20 cellular contexts compared by ENCODE assay signal in the genomic region with DNA sequence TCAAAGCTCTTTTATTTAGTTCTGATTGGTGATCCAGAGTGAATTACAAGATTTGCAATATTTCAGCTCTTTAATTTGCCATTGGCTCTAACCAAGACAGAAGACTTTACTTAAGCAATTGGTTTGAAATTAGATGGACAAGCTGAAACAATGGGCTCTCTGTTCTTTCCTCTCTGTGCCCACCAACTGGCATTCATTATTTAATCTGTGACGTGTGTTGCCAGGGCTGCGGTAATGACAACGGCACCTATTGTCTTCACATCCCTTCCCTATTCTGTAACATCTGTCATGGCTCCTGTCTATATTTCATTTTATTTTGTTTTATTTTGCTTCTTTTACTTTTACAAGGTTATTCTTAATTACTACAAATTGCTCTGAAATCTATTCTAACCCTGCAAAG. TPM values are rescaled to one million over a fixed set of nuclear protein-coding genes. Genes with fewer than 3 reads are reported as not detected.
DNase-seq lines count a peak whose midpoint lies in the region; ATAC-seq and TF ChIP-seq lines count a peak whose summit lies in the region.
"Had no signal": no experiment of that assay in that cellular context is flagged by ENCODE, and none has a peak within 500 bp of the region (broad histone marks: within the 10 kb centered on the region; RNA-seq: fewer than 3 reads in every experiment).

No MANE protein-coding gene starts in this region.

- in situ Hi-C loops in KBM-7 (cut with MboI; ENCODE audit: low pct_unique_long_range_greater_than_20kb, low sequenced_read_pairs): no loop called here

- H3K27me3 Mint-ChIP-seq in MCF 10A (ENCODE audit: insufficient read depth, unreplicated experiment): no peaks in the 10 kb centered on the region
- peaks cover 1% of the 10 kb centered on the region for H3K27me3 Mint-ChIP-seq in activated CD4-positive, alpha-beta memory T cell treated with anti-CD3 and anti-CD28 coated beads for 36 hours
- H3K27me3 Mint-ChIP-seq: natural killer cell treated with Interleukin-12 subunit alpha and Interleukin-12 subunit beta and Interleukin-15 and Interleukin-18, amount 100 ng/mL, for 72 hours had no signal

- DNase-seq in breast epithelium (ENCODE audit: low spot score in 2 of 2) (peak in 1 of 2 donors; percentile 63), MCF 10A (ENCODE audit: unreplicated experiment) (no peak), left colon (no peak), KBM-7 (no peak), NCI-H1092 (lab: John Stamatoyannopoulos, UW) (no peak)
- DNase-seq in stimulated activated CD8-positive, alpha-beta memory T cell treated with anti-CD3 and anti-CD28 coated beads, Interleukin-4, amount 100 ng/mL, for 48 hours: no peak
- DNase-seq in activated CD4-positive, alpha-beta memory T cell treated with anti-CD3 and anti-CD28 coated beads for 36 hours: no peak
- DNase-seq: ACHN; adrenal gland; CD8-positive, alpha-beta memory T cell; left lung; NCI-H524 treated with DMSO at 0.1 percent for 48 hours; SHP77 treated with DMSO at 0.1 percent for 48 hours; stimulated activated CD4-positive, alpha-beta T cell treated with anti-CD3 and anti-CD28 coated beads, Interleukin-2, amount 100 ng/mL, for 48 hours; uterus had no signal

- H3K9me3 Mint-ChIP-seq in MCF 10A (ENCODE audit: unreplicated experiment): no peaks in the 10 kb centered on the region
- H3K9me3 Mint-ChIP-seq in activated CD4-positive, alpha-beta memory T cell treated with anti-CD3 and anti-CD28 coated beads for 36 hours: no peaks in the 10 kb centered on the region
- H3K9me3 Mint-ChIP-seq: CD8-positive, alpha-beta memory T cell; natural killer cell treated with Interleukin-12 subunit alpha and Interleukin-12 subunit beta and Interleukin-15 and Interleukin-18, amount 100 ng/mL, for 72 hours had no signal

- no peak overlapping the region for H3K4me3 ChIP-seq in breast epithelium
- H3K4me3 ChIP-seq: adrenal gland, coronary artery, left lung, right atrium auricular region, uterus had no signal

- ATAC-seq in left colon: peak; percentile 59
- ATAC-seq: natural killer cell treated with Interleukin-12 subunit alpha and Interleukin-12 subunit beta and Interleukin-15 and Interleukin-18, amount 100 ng/mL, for 72 hours had no signal

- H3K27ac ChIP-seq in breast epithelium: peak overlapping the region; percentile 32 to 58
- H3K27ac ChIP-seq in angular gyrus (ENCODE audit: low read depth, low read length): peak overlapping the region; percentile 97
- H3K27ac ChIP-seq: adrenal gland, coronary artery, right atrium auricular region had no signal

- no peak overlapping the region for H3K27ac Mint-ChIP-seq in MCF 10A (ENCODE audit: low read depth, unreplicated experiment)
- no peak overlapping the region for H3K27ac Mint-ChIP-seq in activated CD4-positive, alpha-beta memory T cell treated with anti-CD3 and anti-CD28 coated beads for 36 hours
- H3K27ac Mint-ChIP-seq: CD8-positive, alpha-beta memory T cell had no signal

- TF ChIP-seq CTCF in breast epithelium (IDR thresholded peaks at IDR 0.05) (no peak), MCF 10A (IDR thresholded peaks at IDR 0.05; ENCODE audit: unreplicated experiment) (no peak)

- TF ChIP-seq POLR2A in breast epithelium (IDR thresholded peaks at IDR 0.05): no peak

- no peaks in the 10 kb centered on the region for H3K36me3 ChIP-seq in breast epithelium
- H3K36me3 ChIP-seq: adrenal gland, left lung, right atrium auricular region, uterus had no signal

- H3K36me3 Mint-ChIP-seq in MCF 10A (ENCODE audit: insufficient read depth, unreplicated experiment): no peaks in the 10 kb centered on the region
- no peaks in the 10 kb centered on the region for H3K36me3 Mint-ChIP-seq in activated CD4-positive, alpha-beta memory T cell treated with anti-CD3 and anti-CD28 coated beads for 36 hours
- H3K36me3 Mint-ChIP-seq: CD8-positive, alpha-beta memory T cell; natural killer cell treated with Interleukin-12 subunit alpha and Interleukin-12 subunit beta and Interleukin-15 and Interleukin-18, amount 100 ng/mL, for 72 hours had no signal

- H3K9me3 ChIP-seq in breast epithelium: no peaks in the 10 kb centered on the region
- H3K9me3 ChIP-seq: adrenal gland, left lung, right atrium auricular region, uterus had no signal

- no peaks in the 10 kb centered on the region for H3K27me3 ChIP-seq in breast epithelium
- H3K27me3 ChIP-seq: adrenal gland, left lung, right atrium auricular region, uterus had no signal

- no peak overlapping the region for H3K4me3 Mint-ChIP-seq in MCF 10A (ENCODE audit: unreplicated experiment)
- H3K4me3 Mint-ChIP-seq in activated CD4-positive, alpha-beta memory T cell treated with anti-CD3 and anti-CD28 coated beads for 36 hours: no peak overlapping the region
- H3K4me3 Mint-ChIP-seq: CD8-positive, alpha-beta memory T cell; natural killer cell treated with Interleukin-12 subunit alpha and Interleukin-12 subunit beta and Interleukin-15 and Interleukin-18, amount 100 ng/mL, for 72 hours had no signal

- peaks cover 19% of the 10 kb centered on the region for H3K4me1 Mint-ChIP-seq in MCF 10A (ENCODE audit: insufficient read depth, unreplicated experiment)
- H3K4me1 Mint-ChIP-seq in activated CD4-positive, alpha-beta memory T cell treated with anti-CD3 and anti-CD28 coated beads for 36 hours (ENCODE audit: low read depth): no peaks in the 10 kb centered on the region

- H3K4me1 ChIP-seq in breast epithelium: no peaks in the 10 kb centered on the region
- H3K4me1 ChIP-seq: uterus had no signal

- CTCF ChIA-PET in MCF 10A (lab: Yijun Ruan, JAX): interaction anchor here (0.5 to 6.5 kb wide), 8 partner anchors 54 to 556 kb away, joined by 3 to 130 read pairs (median 6); no protein-coding TSS in a partner anchor
- CTCF ChIA-PET in activated CD4-positive, alpha-beta memory T cell treated with anti-CD3 and anti-CD28 coated beads for 36 hours (lab: Charles Lee): interaction anchor here (0.9 to 1.7 kb wide), 6 partner anchors 9 to 565 kb away, joined by 3 to 6 read pairs (median 4); no protein-coding TSS in a partner anchor

- intact Hi-C loops in breast epithelium (cut with DNase I; ENCODE audit: low total_unique reads) (no loop called here), MCF 10A (cut with micrococcal nuclease) (loop anchor here (10.0 kb wide), 1 partner anchor 722 kb away; no protein-coding TSS in a partner anchor), left colon (cut with DNase I, micrococcal nuclease) (no loop called here)
- intact Hi-C loops in activated CD4-positive, alpha-beta memory T cell treated with anti-CD3 and anti-CD28 coated beads for 36 hours (cut with micrococcal nuclease): no loop called here

- POLR2A ChIA-PET in MCF 10A (lab: Yijun Ruan, JAX): interaction anchor here (0.7 to 2.1 kb wide), 5 partner anchors 20 to 487 kb away, joined by 3 to 16 read pairs (median 3); partner anchors contain the start of gene PLD1
- POLR2A ChIA-PET in activated CD4-positive, alpha-beta memory T cell treated with anti-CD3 and anti-CD28 coated beads for 36 hours (lab: Charles Lee): no interaction called here

- BruUV-seq in MCF 10A (replicated peaks; lab: Mats Ljungman, UMichigan): no TSS peak

RNA-seq across cellular contexts. Expression of gene PLD1, which starts 33.9 kb away (rescaled TPM):
- total RNA-seq in breast epithelium (10 to 100 TPM; 21.1 to 36.9 (median 24.9) TPM), MCF 10A (2022) (8.0 and 14.8 TPM in 2 replicates), left colon (100 to 1,000 TPM in 1 of 2 donors, 10 to 100 TPM in 1; 79.7 to 109 TPM)
- 1 to 10 TPM in 1 of 2 experiments, under 1 TPM in 1; 0.99 to 1.4 TPM for total RNA-seq in activated CD4-positive, alpha-beta memory T cell treated with anti-CD3 and anti-CD28 coated beads for 36 hours
- total RNA-seq: G401 had no signal
